In the genomic region with DNA sequence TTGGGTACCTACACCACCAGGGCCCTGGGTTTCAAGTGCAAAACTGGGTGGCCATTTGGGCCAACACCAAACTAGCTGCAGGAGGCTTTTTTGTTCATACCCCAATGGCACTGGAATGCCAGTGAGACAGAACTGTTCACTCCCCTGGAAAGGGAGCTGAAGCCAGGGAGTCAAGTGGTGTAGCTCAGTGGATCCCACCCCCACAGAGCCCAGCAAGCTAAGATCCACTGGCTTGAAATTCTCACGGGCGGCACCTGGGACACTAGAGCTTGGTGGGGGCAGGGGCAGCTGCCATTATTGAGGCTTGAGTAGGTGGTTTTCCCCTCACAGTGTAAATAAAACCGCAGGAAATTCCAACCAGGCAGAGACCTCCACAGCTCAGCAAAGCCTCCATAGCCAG, we compare ENCODE assay signal across 34 cellular contexts.
"Had no signal": no experiment of that assay in that cellular context is flagged by ENCODE, and none has a peak within 500 bp of the region (broad histone marks: within the 10 kb centered on the region; RNA-seq: fewer than 3 reads in every experiment).

No MANE protein-coding gene starts in this region.

- H3K4me3 Mint-ChIP-seq: activated B cell treated with CpG ODN at 0.5 μM for 24 hours; activated CD4-positive, alpha-beta memory T cell treated with anti-CD3 and anti-CD28 coated beads for 36 hours; activated CD4-positive, alpha-beta T cell treated with anti-CD3 and anti-CD28 coated beads, Interleukin-2, amount 10 ng/mL, durations not matched to agents 24 days and 14 days; activated CD8-positive, alpha-beta T cell treated with anti-CD3 and anti-CD28 coated beads for 36 hours; activated naive CD4-positive, alpha-beta T cell treated with anti-CD3 and anti-CD28 coated beads for 36 hours; activated naive CD8-positive, alpha-beta T cell treated with anti-CD3 and anti-CD28 coated beads for 36 hours; activated T-cell treated with anti-CD3 and anti-CD28 coated beads, Interleukin-2, amount 50 U/mL, for 4 hours; activated T-cell treated with anti-CD3 and anti-CD28 coated beads, Interleukin-2, amount 50 U/mL, for 72 hours; activated T-helper 1 cell treated with anti-CD3 and anti-CD28 coated beads, Interleukin-12 subunit alpha, Interleukin-12 subunit beta, Interleukin-2, Interleukin-4 antibody, amounts not matched to agents 30 ng/mL and 10 ng/mL and 1 ng/mL, durations not matched to agents 14 hours and 24 hours and 36 hours; activated T-helper 17 cell treated with anti-CD3 and anti-CD28 coated beads, Interleukin-2, amount 50 U/mL, for 72 hours; T-helper 1 cell treated with Interleukin-12 subunit alpha and Interleukin-12 subunit beta and Interleukin-4 antibody, amounts not matched to agents 30 μg/mL and 1 μg/mL, for 36 hours; T-helper 2 cell treated with Interferon-gamma antibody and Interleukin-4, amounts not matched to agents 5 μg/mL and 100 μg/mL, for 36 hours had no signal

- H3K4me1 Mint-ChIP-seq: activated B cell treated with CpG ODN at 0.5 μM for 24 hours; activated CD4-positive, alpha-beta T cell treated with anti-CD3 and anti-CD28 coated beads, Interleukin-2, amount 10 ng/mL, durations not matched to agents 24 days and 14 days; activated T-helper 17 cell treated with anti-CD3 and anti-CD28 coated beads, Interleukin-2, amount 50 U/mL, for 72 hours had no signal

- H3K4me3 ChIP-seq: adrenal gland, body of pancreas, breast epithelium had no signal

- H3K27me3 Mint-ChIP-seq: activated CD4-positive, alpha-beta T cell treated with anti-CD3 and anti-CD28 coated beads, Interleukin-2, amount 10 ng/mL, durations not matched to agents 24 days and 14 days had no signal

- H3K9me3 ChIP-seq: adrenal gland, body of pancreas, breast epithelium had no signal

- H3K9me3 Mint-ChIP-seq: activated CD4-positive, alpha-beta memory T cell treated with anti-CD3 and anti-CD28 coated beads for 36 hours had no signal

- H3K27me3 ChIP-seq: adrenal gland, body of pancreas, brain microvascular endothelial cell, breast epithelium had no signal

- H3K4me1 ChIP-seq: adrenal gland, body of pancreas, breast epithelium had no signal

- H3K27ac Mint-ChIP-seq: activated B cell treated with CpG ODN at 0.5 μM for 24 hours; activated CD4-positive, alpha-beta memory T cell treated with anti-CD3 and anti-CD28 coated beads for 36 hours; activated CD4-positive, alpha-beta T cell treated with anti-CD3 and anti-CD28 coated beads, Interleukin-2, amount 10 ng/mL, durations not matched to agents 24 days and 14 days; activated CD8-positive, alpha-beta T cell treated with anti-CD3 and anti-CD28 coated beads for 36 hours; activated naive CD4-positive, alpha-beta T cell treated with anti-CD3 and anti-CD28 coated beads for 36 hours; activated naive CD4-positive, alpha-beta T cell treated with anti-CD3 and anti-CD28 coated beads, Interleukin-2, amount 50 U/mL, for 72 hours; activated naive CD8-positive, alpha-beta T cell treated with anti-CD3 and anti-CD28 coated beads for 36 hours; activated T-cell treated with anti-CD3 and anti-CD28 coated beads, Interleukin-2, amount 50 U/mL, for 72 hours; activated T-helper 1 cell treated with anti-CD3 and anti-CD28 coated beads, Interleukin-12 subunit alpha, Interleukin-12 subunit beta, Interleukin-2, Interleukin-4 antibody, amounts not matched to agents 30 ng/mL and 10 ng/mL and 1 ng/mL, durations not matched to agents 14 hours and 24 hours and 36 hours; activated T-helper 17 cell treated with anti-CD3 and anti-CD28 coated beads, Interleukin-2, amount 50 U/mL, for 72 hours; T-helper 1 cell treated with Interleukin-12 subunit alpha and Interleukin-12 subunit beta and Interleukin-4 antibody, amounts not matched to agents 30 μg/mL and 1 μg/mL, for 36 hours; T-helper 2 cell treated with Interferon-gamma antibody and Interleukin-4, amounts not matched to agents 5 μg/mL and 100 μg/mL, for 36 hours had no signal

- H3K36me3 Mint-ChIP-seq: activated CD4-positive, alpha-beta memory T cell treated with anti-CD3 and anti-CD28 coated beads for 36 hours; activated naive CD8-positive, alpha-beta T cell treated with anti-CD3 and anti-CD28 coated beads for 36 hours had no signal

- ATAC-seq: activated CD8-positive, alpha-beta T cell treated with anti-CD3 and anti-CD28 coated beads for 36 hours; activated naive CD4-positive, alpha-beta T cell treated with anti-CD3 and anti-CD28 coated beads, Interleukin-2, amount 50 U/mL, for 72 hours; activated T-cell treated with anti-CD3 and anti-CD28 coated beads, Interleukin-2, amount 50 U/mL, for 4 hours; activated T-cell treated with anti-CD3 and anti-CD28 coated beads, Interleukin-2, amount 50 U/mL, for 72 hours; activated T-helper 17 cell treated with anti-CD3 and anti-CD28 coated beads, Interleukin-2, amount 50 U/mL, for 72 hours; body of pancreas had no signal

- H3K36me3 ChIP-seq: adrenal gland, brain microvascular endothelial cell, breast epithelium had no signal

- H3K27ac ChIP-seq: adrenal gland, body of pancreas, brain microvascular endothelial cell, breast epithelium, VCaP had no signal

- DNase-seq: activated B cell treated with CpG ODN at 0.5 μM for 24 hours; activated CD4-positive, alpha-beta memory T cell treated with anti-CD3 and anti-CD28 coated beads for 36 hours; activated CD4-positive, alpha-beta T cell treated with anti-CD3 and anti-CD28 coated beads for 4 hours; activated CD4-positive, alpha-beta T cell treated with anti-CD3 and anti-CD28 coated beads, Interleukin-2, amount 10 ng/mL, durations not matched to agents 24 days and 14 days; activated CD4-positive, alpha-beta T cell treated with anti-CD3 and anti-CD28 coated beads, Interleukin-2, amount 50 U/mL, for 1 hour; activated CD4-positive, alpha-beta T cell treated with anti-CD3 and anti-CD28 coated beads, Interleukin-2, amount 50 U/mL, for 4 hours; activated CD4-positive, CD25-positive, alpha-beta regulatory T cell treated with anti-CD3 and anti-CD28 coated beads, Interleukin-2, amount 50 U/mL, for 72 hours; activated CD8-positive, alpha-beta memory T cell treated with anti-CD3 and anti-CD28 coated beads, Interleukin-2, amount 50 U/mL, for 4 hours; activated CD8-positive, alpha-beta T cell treated with anti-CD3 and anti-CD28 coated beads for 36 hours; activated effector memory CD4-positive, alpha-beta T cell treated with anti-CD3 and anti-CD28 coated beads, Interleukin-2, amount 50 U/mL, for 16 hours; activated gamma-delta T cell treated with Interleukin-2 at 50 U/mL for 16 hours; activated naive CD4-positive, alpha-beta T cell; activated naive CD4-positive, alpha-beta T cell treated with anti-CD3 and anti-CD28 coated beads for 36 hours; activated naive CD4-positive, alpha-beta T cell treated with anti-CD3 and anti-CD28 coated beads, Interleukin-2, amount 50 U/mL, for 16 hours; activated naive CD8-positive, alpha-beta T cell treated with anti-CD3 and anti-CD28 coated beads for 36 hours; activated T-cell treated with anti-CD3 and anti-CD28 coated beads for 4 hours; activated T-cell treated with anti-CD3 and anti-CD28 coated beads, Interleukin-2, amount 50 U/mL, for 1 hour; activated T-cell treated with anti-CD3 and anti-CD28 coated beads, Interleukin-2, amount 50 U/mL, for 4 hours; activated T-cell treated with anti-CD3 and anti-CD28 coated beads, Interleukin-2, amount 50 U/mL, for 72 hours; adrenal gland; amniotic stem cell; aorta; body of pancreas; brain microvascular endothelial cell; central memory CD4-positive, alpha-beta T cell; T-helper 2 cell; T-helper 9 cell had no signal
